1 cellular context compared by ENCODE assay signal in genomic region chr3:151086484-151087456, GRCh38.
TF ChIP-seq lines count a peak whose summit lies in the region.

No MANE protein-coding gene starts in this region.

TF ChIP-seq in HepG2, 621 proteins besides CTCF, POLR2A, EP300 and RAD21 (continued from another document and continues in another):
- TF ChIP-seq, protein P1, sequence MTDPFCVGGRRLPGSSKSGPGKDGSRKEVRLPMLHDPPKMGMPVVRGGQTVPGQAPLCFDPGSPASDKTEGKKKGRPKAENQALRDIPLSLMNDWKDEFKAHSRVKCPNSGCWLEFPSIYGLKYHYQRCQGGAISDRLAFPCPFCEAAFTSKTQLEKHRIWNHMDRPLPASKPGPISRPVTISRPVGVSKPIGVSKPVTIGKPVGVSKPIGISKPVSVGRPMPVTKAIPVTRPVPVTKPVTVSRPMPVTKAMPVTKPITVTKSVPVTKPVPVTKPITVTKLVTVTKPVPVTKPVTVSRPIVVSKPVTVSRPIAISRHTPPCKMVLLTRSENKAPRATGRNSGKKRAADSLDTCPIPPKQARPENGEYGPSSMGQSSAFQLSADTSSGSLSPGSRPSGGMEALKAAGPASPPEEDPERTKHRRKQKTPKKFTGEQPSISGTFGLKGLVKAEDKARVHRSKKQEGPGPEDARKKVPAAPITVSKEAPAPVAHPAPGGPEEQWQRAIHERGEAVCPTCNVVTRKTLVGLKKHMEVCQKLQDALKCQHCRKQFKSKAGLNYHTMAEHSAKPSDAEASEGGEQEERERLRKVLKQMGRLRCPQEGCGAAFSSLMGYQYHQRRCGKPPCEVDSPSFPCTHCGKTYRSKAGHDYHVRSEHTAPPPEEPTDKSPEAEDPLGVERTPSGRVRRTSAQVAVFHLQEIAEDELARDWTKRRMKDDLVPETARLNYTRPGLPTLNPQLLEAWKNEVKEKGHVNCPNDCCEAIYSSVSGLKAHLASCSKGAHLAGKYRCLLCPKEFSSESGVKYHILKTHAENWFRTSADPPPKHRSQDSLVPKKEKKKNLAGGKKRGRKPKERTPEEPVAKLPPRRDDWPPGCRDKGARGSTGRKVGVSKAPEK (CRISPR knock-in tag; IDR thresholded peaks at IDR 0.05; ENCODE audit: borderline replicate concordance): 0 out of 2 replicates have a peak, but pooled peaks have one; percentile 29
- TF ChIP-seq ZNF263 (CRISPR knock-in tag; IDR thresholded peaks at IDR 0.05): peak; percentile 71
- TF ChIP-seq ZNF12 (CRISPR knock-in tag; IDR thresholded peaks at IDR 0.05): 0 out of 2 replicates have a peak, but pooled peaks have one; percentile 16
- TF ChIP-seq, protein P2, sequence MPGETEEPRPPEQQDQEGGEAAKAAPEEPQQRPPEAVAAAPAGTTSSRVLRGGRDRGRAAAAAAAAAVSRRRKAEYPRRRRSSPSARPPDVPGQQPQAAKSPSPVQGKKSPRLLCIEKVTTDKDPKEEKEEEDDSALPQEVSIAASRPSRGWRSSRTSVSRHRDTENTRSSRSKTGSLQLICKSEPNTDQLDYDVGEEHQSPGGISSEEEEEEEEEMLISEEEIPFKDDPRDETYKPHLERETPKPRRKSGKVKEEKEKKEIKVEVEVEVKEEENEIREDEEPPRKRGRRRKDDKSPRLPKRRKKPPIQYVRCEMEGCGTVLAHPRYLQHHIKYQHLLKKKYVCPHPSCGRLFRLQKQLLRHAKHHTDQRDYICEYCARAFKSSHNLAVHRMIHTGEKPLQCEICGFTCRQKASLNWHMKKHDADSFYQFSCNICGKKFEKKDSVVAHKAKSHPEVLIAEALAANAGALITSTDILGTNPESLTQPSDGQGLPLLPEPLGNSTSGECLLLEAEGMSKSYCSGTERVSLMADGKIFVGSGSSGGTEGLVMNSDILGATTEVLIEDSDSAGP (CRISPR knock-in tag; IDR thresholded peaks at IDR 0.05; ENCODE audit: borderline replicate concordance): 0 out of 2 replicates have a peak, but pooled peaks have one; percentile 34
- TF ChIP-seq SAP130 (CRISPR knock-in tag; IDR thresholded peaks at IDR 0.05; ENCODE audit: low read depth): peak; percentile 48; the same call in 1 of the 2 replicates
- 0 out of 2 replicates have a peak, but pooled peaks have one; percentile 23 for TF ChIP-seq ZBTB7B (CRISPR knock-in tag; IDR thresholded peaks at IDR 0.05)
- TF ChIP-seq, protein P3, sequence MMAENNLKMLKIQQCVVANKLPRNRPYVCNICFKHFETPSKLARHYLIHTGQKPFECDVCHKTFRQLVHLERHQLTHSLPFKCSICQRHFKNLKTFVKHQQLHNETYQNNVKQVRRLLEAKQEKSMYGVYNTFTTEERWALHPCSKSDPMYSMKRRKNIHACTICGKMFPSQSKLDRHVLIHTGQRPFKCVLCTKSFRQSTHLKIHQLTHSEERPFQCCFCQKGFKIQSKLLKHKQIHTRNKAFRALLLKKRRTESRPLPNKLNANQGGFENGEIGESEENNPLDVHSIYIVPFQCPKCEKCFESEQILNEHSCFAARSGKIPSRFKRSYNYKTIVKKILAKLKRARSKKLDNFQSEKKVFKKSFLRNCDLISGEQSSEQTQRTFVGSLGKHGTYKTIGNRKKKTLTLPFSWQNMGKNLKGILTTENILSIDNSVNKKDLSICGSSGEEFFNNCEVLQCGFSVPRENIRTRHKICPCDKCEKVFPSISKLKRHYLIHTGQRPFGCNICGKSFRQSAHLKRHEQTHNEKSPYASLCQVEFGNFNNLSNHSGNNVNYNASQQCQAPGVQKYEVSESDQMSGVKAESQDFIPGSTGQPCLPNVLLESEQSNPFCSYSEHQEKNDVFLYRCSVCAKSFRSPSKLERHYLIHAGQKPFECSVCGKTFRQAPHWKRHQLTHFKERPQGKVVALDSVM (CRISPR knock-in tag; IDR thresholded peaks at IDR 0.05): peak; percentile 52; the same call in 1 of the 2 replicates
- TF ChIP-seq STAG1 (CRISPR knock-in tag; IDR thresholded peaks at IDR 0.05): peak; percentile 29
- TF ChIP-seq, protein P4, sequence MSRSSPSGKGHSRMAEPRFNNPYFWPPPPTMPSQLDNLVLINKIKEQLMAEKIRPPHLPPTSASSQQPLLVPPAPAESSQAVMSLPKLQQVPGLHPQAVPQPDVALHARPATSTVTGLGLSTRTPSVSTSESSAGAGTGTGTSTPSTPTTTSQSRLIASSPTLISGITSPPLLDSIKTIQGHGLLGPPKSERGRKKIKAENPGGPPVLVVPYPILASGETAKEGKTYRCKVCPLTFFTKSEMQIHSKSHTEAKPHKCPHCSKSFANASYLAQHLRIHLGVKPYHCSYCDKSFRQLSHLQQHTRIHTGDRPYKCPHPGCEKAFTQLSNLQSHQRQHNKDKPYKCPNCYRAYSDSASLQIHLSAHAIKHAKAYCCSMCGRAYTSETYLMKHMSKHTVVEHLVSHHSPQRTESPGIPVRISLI (CRISPR knock-in tag; IDR thresholded peaks at IDR 0.05; ENCODE audit: borderline replicate concordance): no peak; the same call in 1 of the 2 replicates
- TF ChIP-seq ZFAT (CRISPR knock-in tag; conservative IDR thresholded peaks at IDR 0.05): no peak
- TF ChIP-seq, protein P5, sequence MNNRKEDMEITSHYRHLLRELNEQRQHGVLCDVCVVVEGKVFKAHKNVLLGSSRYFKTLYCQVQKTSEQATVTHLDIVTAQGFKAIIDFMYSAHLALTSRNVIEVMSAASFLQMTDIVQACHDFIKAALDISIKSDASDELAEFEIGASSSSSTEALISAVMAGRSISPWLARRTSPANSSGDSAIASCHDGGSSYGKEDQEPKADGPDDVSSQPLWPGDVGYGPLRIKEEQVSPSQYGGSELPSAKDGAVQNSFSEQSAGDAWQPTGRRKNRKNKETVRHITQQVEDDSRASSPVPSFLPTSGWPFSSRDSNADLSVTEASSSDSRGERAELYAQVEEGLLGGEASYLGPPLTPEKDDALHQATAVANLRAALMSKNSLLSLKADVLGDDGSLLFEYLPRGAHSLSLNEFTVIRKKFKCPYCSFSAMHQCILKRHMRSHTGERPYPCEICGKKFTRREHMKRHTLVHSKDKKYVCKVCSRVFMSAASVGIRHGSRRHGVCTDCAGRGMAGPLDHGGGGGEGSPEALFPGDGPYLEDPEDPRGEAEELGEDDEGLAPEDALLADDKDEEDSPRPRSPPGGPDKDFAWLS (CRISPR knock-in tag; IDR thresholded peaks at IDR 0.05; ENCODE audit: borderline replicate concordance): no peak
- 0 out of 2 replicates have a peak, but pooled peaks have one; percentile 22 for TF ChIP-seq RNF2 (conservative IDR thresholded peaks at IDR 0.05; ENCODE audit: low read depth)
- TF ChIP-seq RFX5 (IDR thresholded peaks at IDR 0.05; ENCODE audit: low read depth, low read length): no peak
- no peak for TF ChIP-seq ZSCAN25 (CRISPR knock-in tag; IDR thresholded peaks at IDR 0.05)
- TF ChIP-seq AKAP8 (CRISPR knock-in tag; IDR thresholded peaks at IDR 0.05): no peak
- 0 out of 2 replicates have a peak, but pooled peaks have one; percentile 8 for TF ChIP-seq BORCS8-MEF2B (CRISPR knock-in tag; IDR thresholded peaks at IDR 0.05)
- 0 out of 2 replicates have a peak, but pooled peaks have one; percentile 23 for TF ChIP-seq SMAD3 (CRISPR knock-in tag; IDR thresholded peaks at IDR 0.05)
- peak; percentile 71 for TF ChIP-seq YY1 (IDR thresholded peaks at IDR 0.05; ENCODE audit: insufficient read depth, insufficient replicate concordance, low read depth, low read length)
- peak; percentile 48; the same call in 1 of the 2 replicates for TF ChIP-seq ZMYM4 (CRISPR knock-in tag; IDR thresholded peaks at IDR 0.05)
- no peak for TF ChIP-seq CENPX (CRISPR knock-in tag; IDR thresholded peaks at IDR 0.05)
- TF ChIP-seq KMT2A (CRISPR knock-in tag; IDR thresholded peaks at IDR 0.05): peak; percentile 18; the same call in 1 of the 2 replicates
- peak; percentile 14; the same call in 1 of the 2 replicates for TF ChIP-seq MYC (CRISPR knock-in tag; IDR thresholded peaks at IDR 0.05; ENCODE audit: borderline replicate concordance)
- TF ChIP-seq PCBP1 (IDR thresholded peaks at IDR 0.05; ENCODE audit: borderline replicate concordance, low read depth, low read length): 0 out of 2 replicates have a peak, but pooled peaks have one; percentile 43
- peak; percentile 29; the same call in 1 of the 2 replicates for TF ChIP-seq HOXA3 (CRISPR knock-in tag; IDR thresholded peaks at IDR 0.05)
- TF ChIP-seq, protein P6, sequence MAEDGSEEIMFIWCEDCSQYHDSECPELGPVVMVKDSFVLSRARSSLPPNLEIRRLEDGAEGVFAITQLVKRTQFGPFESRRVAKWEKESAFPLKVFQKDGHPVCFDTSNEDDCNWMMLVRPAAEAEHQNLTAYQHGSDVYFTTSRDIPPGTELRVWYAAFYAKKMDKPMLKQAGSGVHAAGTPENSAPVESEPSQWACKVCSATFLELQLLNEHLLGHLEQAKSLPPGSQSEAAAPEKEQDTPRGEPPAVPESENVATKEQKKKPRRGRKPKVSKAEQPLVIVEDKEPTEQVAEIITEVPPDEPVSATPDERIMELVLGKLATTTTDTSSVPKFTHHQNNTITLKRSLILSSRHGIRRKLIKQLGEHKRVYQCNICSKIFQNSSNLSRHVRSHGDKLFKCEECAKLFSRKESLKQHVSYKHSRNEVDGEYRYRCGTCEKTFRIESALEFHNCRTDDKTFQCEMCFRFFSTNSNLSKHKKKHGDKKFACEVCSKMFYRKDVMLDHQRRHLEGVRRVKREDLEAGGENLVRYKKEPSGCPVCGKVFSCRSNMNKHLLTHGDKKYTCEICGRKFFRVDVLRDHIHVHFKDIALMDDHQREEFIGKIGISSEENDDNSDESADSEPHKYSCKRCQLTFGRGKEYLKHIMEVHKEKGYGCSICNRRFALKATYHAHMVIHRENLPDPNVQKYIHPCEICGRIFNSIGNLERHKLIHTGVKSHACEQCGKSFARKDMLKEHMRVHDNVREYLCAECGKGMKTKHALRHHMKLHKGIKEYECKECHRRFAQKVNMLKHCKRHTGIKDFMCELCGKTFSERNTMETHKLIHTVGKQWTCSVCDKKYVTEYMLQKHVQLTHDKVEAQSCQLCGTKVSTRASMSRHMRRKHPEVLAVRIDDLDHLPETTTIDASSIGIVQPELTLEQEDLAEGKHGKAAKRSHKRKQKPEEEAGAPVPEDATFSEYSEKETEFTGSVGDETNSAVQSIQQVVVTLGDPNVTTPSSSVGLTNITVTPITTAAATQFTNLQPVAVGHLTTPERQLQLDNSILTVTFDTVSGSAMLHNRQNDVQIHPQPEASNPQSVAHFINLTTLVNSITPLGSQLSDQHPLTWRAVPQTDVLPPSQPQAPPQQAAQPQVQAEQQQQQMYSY (CRISPR knock-in tag; IDR thresholded peaks at IDR 0.05): peak; percentile 85
- TF ChIP-seq, protein P7, sequence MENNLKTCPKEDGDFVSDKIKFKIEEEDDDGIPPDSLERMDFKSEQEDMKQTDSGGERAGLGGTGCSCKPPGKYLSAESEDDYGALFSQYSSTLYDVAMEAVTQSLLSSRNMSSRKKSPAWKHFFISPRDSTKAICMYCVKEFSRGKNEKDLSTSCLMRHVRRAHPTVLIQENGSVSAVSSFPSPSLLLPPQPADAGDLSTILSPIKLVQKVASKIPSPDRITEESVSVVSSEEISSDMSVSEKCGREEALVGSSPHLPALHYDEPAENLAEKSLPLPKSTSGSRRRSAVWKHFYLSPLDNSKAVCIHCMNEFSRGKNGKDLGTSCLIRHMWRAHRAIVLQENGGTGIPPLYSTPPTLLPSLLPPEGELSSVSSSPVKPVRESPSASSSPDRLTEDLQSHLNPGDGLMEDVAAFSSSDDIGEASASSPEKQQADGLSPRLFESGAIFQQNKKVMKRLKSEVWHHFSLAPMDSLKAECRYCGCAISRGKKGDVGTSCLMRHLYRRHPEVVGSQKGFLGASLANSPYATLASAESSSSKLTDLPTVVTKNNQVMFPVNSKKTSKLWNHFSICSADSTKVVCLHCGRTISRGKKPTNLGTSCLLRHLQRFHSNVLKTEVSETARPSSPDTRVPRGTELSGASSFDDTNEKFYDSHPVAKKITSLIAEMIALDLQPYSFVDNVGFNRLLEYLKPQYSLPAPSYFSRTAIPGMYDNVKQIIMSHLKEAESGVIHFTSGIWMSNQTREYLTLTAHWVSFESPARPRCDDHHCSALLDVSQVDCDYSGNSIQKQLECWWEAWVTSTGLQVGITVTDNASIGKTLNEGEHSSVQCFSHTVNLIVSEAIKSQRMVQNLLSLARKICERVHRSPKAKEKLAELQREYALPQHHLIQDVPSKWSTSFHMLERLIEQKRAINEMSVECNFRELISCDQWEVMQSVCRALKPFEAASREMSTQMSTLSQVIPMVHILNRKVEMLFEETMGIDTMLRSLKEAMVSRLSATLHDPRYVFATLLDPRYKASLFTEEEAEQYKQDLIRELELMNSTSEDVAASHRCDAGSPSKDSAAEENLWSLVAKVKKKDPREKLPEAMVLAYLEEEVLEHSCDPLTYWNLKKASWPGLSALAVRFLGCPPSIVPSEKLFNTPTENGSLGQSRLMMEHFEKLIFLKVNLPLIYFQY (CRISPR knock-in tag; IDR thresholded peaks at IDR 0.05; ENCODE audit: borderline replicate concordance): no peak
- TF ChIP-seq, protein P8, sequence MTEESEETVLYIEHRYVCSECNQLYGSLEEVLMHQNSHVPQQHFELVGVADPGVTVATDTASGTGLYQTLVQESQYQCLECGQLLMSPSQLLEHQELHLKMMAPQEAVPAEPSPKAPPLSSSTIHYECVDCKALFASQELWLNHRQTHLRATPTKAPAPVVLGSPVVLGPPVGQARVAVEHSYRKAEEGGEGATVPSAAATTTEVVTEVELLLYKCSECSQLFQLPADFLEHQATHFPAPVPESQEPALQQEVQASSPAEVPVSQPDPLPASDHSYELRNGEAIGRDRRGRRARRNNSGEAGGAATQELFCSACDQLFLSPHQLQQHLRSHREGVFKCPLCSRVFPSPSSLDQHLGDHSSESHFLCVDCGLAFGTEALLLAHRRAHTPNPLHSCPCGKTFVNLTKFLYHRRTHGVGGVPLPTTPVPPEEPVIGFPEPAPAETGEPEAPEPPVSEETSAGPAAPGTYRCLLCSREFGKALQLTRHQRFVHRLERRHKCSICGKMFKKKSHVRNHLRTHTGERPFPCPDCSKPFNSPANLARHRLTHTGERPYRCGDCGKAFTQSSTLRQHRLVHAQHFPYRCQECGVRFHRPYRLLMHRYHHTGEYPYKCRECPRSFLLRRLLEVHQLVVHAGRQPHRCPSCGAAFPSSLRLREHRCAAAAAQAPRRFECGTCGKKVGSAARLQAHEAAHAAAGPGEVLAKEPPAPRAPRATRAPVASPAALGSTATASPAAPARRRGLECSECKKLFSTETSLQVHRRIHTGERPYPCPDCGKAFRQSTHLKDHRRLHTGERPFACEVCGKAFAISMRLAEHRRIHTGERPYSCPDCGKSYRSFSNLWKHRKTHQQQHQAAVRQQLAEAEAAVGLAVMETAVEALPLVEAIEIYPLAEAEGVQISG (CRISPR knock-in tag; IDR thresholded peaks at IDR 0.05): peak; percentile 47
- no peak for TF ChIP-seq NFATC3 (CRISPR knock-in tag; IDR thresholded peaks at IDR 0.05)
